1 cellular context compared by ENCODE assay signal in the genomic region with DNA sequence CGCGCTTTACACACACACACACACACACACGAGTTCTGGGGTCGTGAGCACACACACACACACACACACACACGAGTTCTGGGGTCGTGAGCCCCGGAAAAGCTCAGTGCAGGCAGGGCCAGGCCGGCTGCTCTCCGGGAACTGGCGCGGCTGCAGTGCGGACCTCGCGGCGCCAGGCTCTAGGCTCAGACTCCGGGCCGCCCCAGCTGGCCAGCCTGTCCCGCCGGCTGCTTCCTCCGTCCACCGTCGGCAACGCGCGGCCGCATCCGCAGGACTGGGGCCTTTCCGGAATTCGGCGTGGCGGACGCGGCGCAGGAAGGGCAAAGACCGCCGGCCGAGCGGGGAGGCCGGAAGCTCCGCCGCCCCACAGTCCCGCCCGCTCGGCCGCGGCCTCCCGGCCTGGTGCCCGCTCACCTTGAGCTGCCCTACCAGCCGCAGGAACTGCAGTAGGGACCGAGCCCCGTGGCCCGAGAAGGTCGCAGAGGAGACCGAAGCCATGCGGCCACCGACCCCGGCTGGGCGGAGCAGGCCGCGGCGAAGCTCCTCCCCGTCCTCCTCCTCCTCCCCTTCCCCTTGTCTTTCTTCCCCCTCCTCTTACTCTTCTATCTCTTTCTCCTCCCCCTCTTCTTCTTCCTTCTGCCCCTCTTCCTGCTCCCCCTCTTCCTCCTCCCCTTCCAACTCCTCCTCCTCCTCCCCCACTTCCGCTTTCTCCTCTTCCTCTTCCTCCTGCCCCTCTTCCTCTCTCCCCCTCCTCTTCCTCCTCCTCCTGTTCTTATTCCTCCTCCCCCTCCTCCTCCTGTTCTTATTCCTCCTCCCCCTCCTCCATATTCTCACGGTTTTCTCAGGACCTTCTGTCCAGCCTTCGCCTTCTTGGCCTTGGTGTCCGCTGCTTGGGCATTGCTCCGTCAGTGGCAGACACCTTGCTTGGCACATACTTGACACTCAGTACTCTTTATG.
TF ChIP-seq lines count a peak whose summit lies in the region.

A gene with protein sequence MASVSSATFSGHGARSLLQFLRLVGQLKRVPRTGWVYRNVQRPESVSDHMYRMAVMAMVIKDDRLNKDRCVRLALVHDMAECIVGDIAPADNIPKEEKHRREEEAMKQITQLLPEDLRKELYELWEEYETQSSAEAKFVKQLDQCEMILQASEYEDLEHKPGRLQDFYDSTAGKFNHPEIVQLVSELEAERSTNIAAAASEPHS (minus strand): TSS at position 533 of the 957 bp plus-strand sequence. CDS start 35 bp downstream, at position 498.

TF ChIP-seq in HepG2, 621 proteins besides CTCF, POLR2A, EP300 and RAD21 (continued from another document and continues in another):
- peak; percentile 79; the same call in 1 of the 2 replicates for TF ChIP-seq ZFP90 (CRISPR knock-in tag; IDR thresholded peaks at IDR 0.05; ENCODE audit: borderline replicate concordance)
- TF ChIP-seq NBN (conservative IDR thresholded peaks at IDR 0.05) = no peak
- TF ChIP-seq ARNT2 (CRISPR knock-in tag; IDR thresholded peaks at IDR 0.05; ENCODE audit: low read depth) = peak; percentile 95
- peak; percentile 95 for TF ChIP-seq ZMYM4 (CRISPR knock-in tag; IDR thresholded peaks at IDR 0.05)
- TF ChIP-seq, protein P1, sequence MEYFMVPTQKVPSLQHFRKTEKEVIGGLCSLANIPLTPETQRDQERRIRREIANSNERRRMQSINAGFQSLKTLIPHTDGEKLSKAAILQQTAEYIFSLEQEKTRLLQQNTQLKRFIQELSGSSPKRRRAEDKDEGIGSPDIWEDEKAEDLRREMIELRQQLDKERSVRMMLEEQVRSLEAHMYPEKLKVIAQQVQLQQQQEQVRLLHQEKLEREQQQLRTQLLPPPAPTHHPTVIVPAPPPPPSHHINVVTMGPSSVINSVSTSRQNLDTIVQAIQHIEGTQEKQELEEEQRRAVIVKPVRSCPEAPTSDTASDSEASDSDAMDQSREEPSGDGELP (IDR thresholded peaks at IDR 0.05; ENCODE audit: borderline replicate concordance, low read depth) = peak; percentile 79
- peak; percentile 34; the same call in 1 of the 2 replicates for TF ChIP-seq STAT5B (CRISPR knock-in tag; IDR thresholded peaks at IDR 0.05)
- TF ChIP-seq GATAD2A (CRISPR knock-in tag; IDR thresholded peaks at IDR 0.05) = peak; percentile 51; the same call in 1 of the 2 replicates
- peak; percentile 82 for TF ChIP-seq MED13 (CRISPR knock-in tag; IDR thresholded peaks at IDR 0.05)
- TF ChIP-seq, protein P2, sequence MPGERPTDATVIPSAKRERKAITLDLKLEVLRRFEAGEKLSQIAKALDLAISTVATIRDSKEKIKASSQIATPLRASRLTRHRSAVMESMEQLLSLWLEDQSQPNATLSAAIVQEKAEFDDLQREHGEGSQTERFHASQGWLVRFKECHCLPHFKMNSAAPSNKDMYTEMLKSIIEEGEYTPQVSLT (CRISPR knock-in tag; IDR thresholded peaks at IDR 0.05; ENCODE audit: borderline replicate concordance, low read depth) = peak; percentile 55; the same call in 1 of the 2 replicates
- no peak for TF ChIP-seq ZNF33A (CRISPR knock-in tag; IDR thresholded peaks at IDR 0.05; ENCODE audit: borderline replicate concordance)
- TF ChIP-seq ZNF264 (CRISPR knock-in tag; IDR thresholded peaks at IDR 0.05) = peak; percentile 68; the same call in 1 of the 2 replicates
- peak; percentile 91; the same call in 1 of the 2 replicates for TF ChIP-seq ZNF570 (CRISPR knock-in tag; IDR thresholded peaks at IDR 0.05; ENCODE audit: borderline replicate concordance)
- TF ChIP-seq EHMT2 (IDR thresholded peaks at IDR 0.05; ENCODE audit: borderline replicate concordance, low read depth, low read length) = peak; percentile 60; the same call in 1 of the 2 replicates
- no peak for TF ChIP-seq ZFP1 (CRISPR knock-in tag; IDR thresholded peaks at IDR 0.05)
- peak; percentile 93; the same call in 1 of the 2 replicates for TF ChIP-seq ZNF772 (CRISPR knock-in tag; IDR thresholded peaks at IDR 0.05)
- peak; percentile 79; the same call in 1 of the 2 replicates for TF ChIP-seq HOXA5 (CRISPR knock-in tag; IDR thresholded peaks at IDR 0.05)
- TF ChIP-seq HNRNPK (IDR thresholded peaks at IDR 0.05; ENCODE audit: low read depth, low read length, poor library complexity, severe bottlenecking) = peak; percentile 100
- TF ChIP-seq, protein P3, sequence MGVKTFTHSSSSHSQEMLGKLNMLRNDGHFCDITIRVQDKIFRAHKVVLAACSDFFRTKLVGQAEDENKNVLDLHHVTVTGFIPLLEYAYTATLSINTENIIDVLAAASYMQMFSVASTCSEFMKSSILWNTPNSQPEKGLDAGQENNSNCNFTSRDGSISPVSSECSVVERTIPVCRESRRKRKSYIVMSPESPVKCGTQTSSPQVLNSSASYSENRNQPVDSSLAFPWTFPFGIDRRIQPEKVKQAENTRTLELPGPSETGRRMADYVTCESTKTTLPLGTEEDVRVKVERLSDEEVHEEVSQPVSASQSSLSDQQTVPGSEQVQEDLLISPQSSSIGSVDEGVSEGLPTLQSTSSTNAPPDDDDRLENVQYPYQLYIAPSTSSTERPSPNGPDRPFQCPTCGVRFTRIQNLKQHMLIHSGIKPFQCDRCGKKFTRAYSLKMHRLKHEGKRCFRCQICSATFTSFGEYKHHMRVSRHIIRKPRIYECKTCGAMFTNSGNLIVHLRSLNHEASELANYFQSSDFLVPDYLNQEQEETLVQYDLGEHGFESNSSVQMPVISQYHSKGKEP (CRISPR knock-in tag; IDR thresholded peaks at IDR 0.05) = peak; percentile 26; the same call in 1 of the 2 replicates
- 0 out of 2 replicates have a peak, but pooled peaks have one; percentile 67 for TF ChIP-seq ZNF256 (CRISPR knock-in tag; conservative IDR thresholded peaks at IDR 0.05)
- no peak for TF ChIP-seq KLF9 (CRISPR knock-in tag; IDR thresholded peaks at IDR 0.05; ENCODE audit: low read depth)
- 0 out of 2 replicates have a peak, but pooled peaks have one; percentile 60 for TF ChIP-seq NFATC3 (CRISPR knock-in tag; IDR thresholded peaks at IDR 0.05)
- TF ChIP-seq CHD4 (IDR thresholded peaks at IDR 0.05; ENCODE audit: borderline replicate concordance, low read length) = no peak
- TF ChIP-seq ZNF749 (CRISPR knock-in tag; IDR thresholded peaks at IDR 0.05; ENCODE audit: borderline replicate concordance) = peak; percentile 80
- peak; percentile 100 for TF ChIP-seq ETV6 (CRISPR knock-in tag; conservative IDR thresholded peaks at IDR 0.05)
- TF ChIP-seq ZNF550 (CRISPR knock-in tag; IDR thresholded peaks at IDR 0.05; ENCODE audit: borderline replicate concordance) = 0 out of 2 replicates have a peak, but pooled peaks have one; percentile 62
- TF ChIP-seq SNAPC2 (CRISPR knock-in tag; IDR thresholded peaks at IDR 0.05) = peak; percentile 79
- TF ChIP-seq RFX1 (IDR thresholded peaks at IDR 0.05) = no peak
- peak; percentile 49 for TF ChIP-seq ZNF781 (CRISPR knock-in tag; IDR thresholded peaks at IDR 0.05; ENCODE audit: borderline replicate concordance, not compliant biosample characterization)
- no peak for TF ChIP-seq ATM (IDR thresholded peaks at IDR 0.05; ENCODE audit: borderline replicate concordance)
- TF ChIP-seq RCOR2 (CRISPR knock-in tag; IDR thresholded peaks at IDR 0.05) = peak; percentile 56; the same call in 1 of the 2 replicates
- TF ChIP-seq, protein P4, sequence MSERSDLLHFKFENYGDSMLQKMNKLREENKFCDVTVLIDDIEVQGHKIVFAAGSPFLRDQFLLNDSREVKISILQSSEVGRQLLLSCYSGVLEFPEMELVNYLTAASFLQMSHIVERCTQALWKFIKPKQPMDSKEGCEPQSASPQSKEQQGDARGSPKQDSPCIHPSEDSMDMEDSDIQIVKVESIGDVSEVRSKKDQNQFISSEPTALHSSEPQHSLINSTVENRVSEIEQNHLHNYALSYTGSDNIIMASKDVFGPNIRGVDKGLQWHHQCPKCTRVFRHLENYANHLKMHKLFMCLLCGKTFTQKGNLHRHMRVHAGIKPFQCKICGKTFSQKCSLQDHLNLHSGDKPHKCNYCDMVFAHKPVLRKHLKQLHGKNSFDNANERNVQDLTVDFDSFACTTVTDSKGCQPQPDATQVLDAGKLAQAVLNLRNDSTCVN (CRISPR knock-in tag; IDR thresholded peaks at IDR 0.05; ENCODE audit: borderline replicate concordance) = peak; percentile 79; the same call in 1 of the 2 replicates
- TF ChIP-seq PHF20 (CRISPR knock-in tag; IDR thresholded peaks at IDR 0.05) = peak; percentile 89
- TF ChIP-seq ZNF44 (CRISPR knock-in tag; IDR thresholded peaks at IDR 0.05) = peak; percentile 96
- no peak for TF ChIP-seq MBD4 (IDR thresholded peaks at IDR 0.05; ENCODE audit: borderline replicate concordance, low read length)
- TF ChIP-seq, protein P5, sequence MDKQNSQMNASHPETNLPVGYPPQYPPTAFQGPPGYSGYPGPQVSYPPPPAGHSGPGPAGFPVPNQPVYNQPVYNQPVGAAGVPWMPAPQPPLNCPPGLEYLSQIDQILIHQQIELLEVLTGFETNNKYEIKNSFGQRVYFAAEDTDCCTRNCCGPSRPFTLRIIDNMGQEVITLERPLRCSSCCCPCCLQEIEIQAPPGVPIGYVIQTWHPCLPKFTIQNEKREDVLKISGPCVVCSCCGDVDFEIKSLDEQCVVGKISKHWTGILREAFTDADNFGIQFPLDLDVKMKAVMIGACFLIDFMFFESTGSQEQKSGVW (CRISPR knock-in tag; IDR thresholded peaks at IDR 0.05; ENCODE audit: borderline replicate concordance) = peak; percentile 67; the same call in 1 of the 2 replicates
- TF ChIP-seq NCOA5 (CRISPR knock-in tag; IDR thresholded peaks at IDR 0.05) = no peak
- peak; percentile 97 for TF ChIP-seq ZNF230 (CRISPR knock-in tag; IDR thresholded peaks at IDR 0.05)
- no peak for TF ChIP-seq ATF1 (CRISPR knock-in tag; IDR thresholded peaks at IDR 0.05)
- TF ChIP-seq RORA (CRISPR knock-in tag; IDR thresholded peaks at IDR 0.05) = no peak; the same call in 1 of the 2 replicates
- TF ChIP-seq, protein P6, sequence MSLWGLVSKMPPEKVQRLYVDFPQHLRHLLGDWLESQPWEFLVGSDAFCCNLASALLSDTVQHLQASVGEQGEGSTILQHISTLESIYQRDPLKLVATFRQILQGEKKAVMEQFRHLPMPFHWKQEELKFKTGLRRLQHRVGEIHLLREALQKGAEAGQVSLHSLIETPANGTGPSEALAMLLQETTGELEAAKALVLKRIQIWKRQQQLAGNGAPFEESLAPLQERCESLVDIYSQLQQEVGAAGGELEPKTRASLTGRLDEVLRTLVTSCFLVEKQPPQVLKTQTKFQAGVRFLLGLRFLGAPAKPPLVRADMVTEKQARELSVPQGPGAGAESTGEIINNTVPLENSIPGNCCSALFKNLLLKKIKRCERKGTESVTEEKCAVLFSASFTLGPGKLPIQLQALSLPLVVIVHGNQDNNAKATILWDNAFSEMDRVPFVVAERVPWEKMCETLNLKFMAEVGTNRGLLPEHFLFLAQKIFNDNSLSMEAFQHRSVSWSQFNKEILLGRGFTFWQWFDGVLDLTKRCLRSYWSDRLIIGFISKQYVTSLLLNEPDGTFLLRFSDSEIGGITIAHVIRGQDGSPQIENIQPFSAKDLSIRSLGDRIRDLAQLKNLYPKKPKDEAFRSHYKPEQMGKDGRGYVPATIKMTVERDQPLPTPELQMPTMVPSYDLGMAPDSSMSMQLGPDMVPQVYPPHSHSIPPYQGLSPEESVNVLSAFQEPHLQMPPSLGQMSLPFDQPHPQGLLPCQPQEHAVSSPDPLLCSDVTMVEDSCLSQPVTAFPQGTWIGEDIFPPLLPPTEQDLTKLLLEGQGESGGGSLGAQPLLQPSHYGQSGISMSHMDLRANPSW (CRISPR knock-in tag; IDR thresholded peaks at IDR 0.05; ENCODE audit: borderline replicate concordance) = no peak
- TF ChIP-seq ZNF569 (CRISPR knock-in tag; IDR thresholded peaks at IDR 0.05; ENCODE audit: borderline replicate concordance) = peak; percentile 63; the same call in 1 of the 2 replicates
- no peak for TF ChIP-seq ZNF713 (CRISPR knock-in tag; IDR thresholded peaks at IDR 0.05)
- TF ChIP-seq, protein P7, sequence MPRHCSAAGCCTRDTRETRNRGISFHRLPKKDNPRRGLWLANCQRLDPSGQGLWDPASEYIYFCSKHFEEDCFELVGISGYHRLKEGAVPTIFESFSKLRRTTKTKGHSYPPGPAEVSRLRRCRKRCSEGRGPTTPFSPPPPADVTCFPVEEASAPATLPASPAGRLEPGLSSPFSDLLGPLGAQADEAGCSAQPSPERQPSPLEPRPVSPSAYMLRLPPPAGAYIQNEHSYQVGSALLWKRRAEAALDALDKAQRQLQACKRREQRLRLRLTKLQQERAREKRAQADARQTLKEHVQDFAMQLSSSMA (CRISPR knock-in tag; IDR thresholded peaks at IDR 0.05) = peak; percentile 62; the same call in 1 of the 2 replicates
- TF ChIP-seq ZEB1 (IDR thresholded peaks at IDR 0.05; ENCODE audit: insufficient replicate concordance, low read depth) = no peak
- TF ChIP-seq XBP1 (CRISPR knock-in tag; IDR thresholded peaks at IDR 0.05) = peak; percentile 45; the same call in 1 of the 2 replicates
- TF ChIP-seq ZNF788 (CRISPR knock-in tag; IDR thresholded peaks at IDR 0.05; ENCODE audit: borderline replicate concordance) = peak; percentile 99
- no peak for TF ChIP-seq ZKSCAN5 (CRISPR knock-in tag; IDR thresholded peaks at IDR 0.05)
- TF ChIP-seq, protein P8, sequence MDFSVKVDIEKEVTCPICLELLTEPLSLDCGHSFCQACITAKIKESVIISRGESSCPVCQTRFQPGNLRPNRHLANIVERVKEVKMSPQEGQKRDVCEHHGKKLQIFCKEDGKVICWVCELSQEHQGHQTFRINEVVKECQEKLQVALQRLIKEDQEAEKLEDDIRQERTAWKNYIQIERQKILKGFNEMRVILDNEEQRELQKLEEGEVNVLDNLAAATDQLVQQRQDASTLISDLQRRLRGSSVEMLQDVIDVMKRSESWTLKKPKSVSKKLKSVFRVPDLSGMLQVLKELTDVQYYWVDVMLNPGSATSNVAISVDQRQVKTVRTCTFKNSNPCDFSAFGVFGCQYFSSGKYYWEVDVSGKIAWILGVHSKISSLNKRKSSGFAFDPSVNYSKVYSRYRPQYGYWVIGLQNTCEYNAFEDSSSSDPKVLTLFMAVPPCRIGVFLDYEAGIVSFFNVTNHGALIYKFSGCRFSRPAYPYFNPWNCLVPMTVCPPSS (IDR thresholded peaks at IDR 0.05) = no peak
- TF ChIP-seq NCOR1 (IDR thresholded peaks at IDR 0.05; ENCODE audit: borderline replicate concordance, low read length) = no peak
- no peak for TF ChIP-seq RBAK (CRISPR knock-in tag; IDR thresholded peaks at IDR 0.05)
- peak; percentile 95 for TF ChIP-seq ZNF224 (CRISPR knock-in tag; IDR thresholded peaks at IDR 0.05)
- TF ChIP-seq SIN3A (IDR thresholded peaks at IDR 0.05; ENCODE audit: borderline replicate concordance, low read depth, low read length) = peak; percentile 56; the same call in 1 of the 2 replicates
- TF ChIP-seq, protein P9, sequence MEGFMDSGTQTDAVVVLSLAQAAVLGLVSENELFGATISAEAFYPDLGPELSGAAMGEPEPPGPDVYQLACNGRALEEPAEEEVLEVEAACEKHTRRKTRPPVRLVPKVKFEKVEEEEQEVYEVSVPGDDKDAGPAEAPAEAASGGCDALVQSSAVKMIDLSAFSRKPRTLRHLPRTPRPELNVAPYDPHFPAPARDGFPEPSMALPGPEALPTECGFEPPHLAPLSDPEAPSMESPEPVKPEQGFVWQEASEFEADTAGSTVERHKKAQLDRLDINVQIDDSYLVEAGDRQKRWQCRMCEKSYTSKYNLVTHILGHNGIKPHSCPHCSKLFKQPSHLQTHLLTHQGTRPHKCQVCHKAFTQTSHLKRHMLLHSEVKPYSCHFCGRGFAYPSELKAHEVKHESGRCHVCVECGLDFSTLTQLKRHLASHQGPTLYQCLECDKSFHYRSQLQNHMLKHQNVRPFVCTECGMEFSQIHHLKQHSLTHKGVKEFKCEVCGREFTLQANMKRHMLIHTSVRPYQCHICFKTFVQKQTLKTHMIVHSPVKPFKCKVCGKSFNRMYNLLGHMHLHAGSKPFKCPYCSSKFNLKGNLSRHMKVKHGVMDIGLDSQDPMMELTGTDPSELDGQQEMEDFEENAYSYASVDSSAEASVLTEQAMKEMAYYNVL (CRISPR knock-in tag; IDR thresholded peaks at IDR 0.05; ENCODE audit: borderline replicate concordance) = peak; percentile 93
- peak; percentile 49; the same call in 1 of the 2 replicates for TF ChIP-seq ISX (CRISPR knock-in tag; conservative IDR thresholded peaks at IDR 0.05)
- peak; percentile 79; the same call in 1 of the 2 replicates for TF ChIP-seq ZSCAN22 (CRISPR knock-in tag; IDR thresholded peaks at IDR 0.05)
